Comparison of ENCODE assay signal across 22 cellular contexts in genomic region chr3:37237252-37237651, GRCh38.
"Had no signal": no experiment of that assay in that cellular context is flagged by ENCODE, and none has a peak within 500 bp of the region (broad histone marks: within the 10 kb centered on the region; RNA-seq: fewer than 3 reads in every experiment).

No MANE protein-coding gene starts in this region.

- H3K9me3 Mint-ChIP-seq: activated naive CD8-positive, alpha-beta T cell treated with anti-CD3 and anti-CD28 coated beads, Interleukin-2, amount 50 U/mL, for 24 hours; activated T-helper 17 cell treated with anti-CD3 and anti-CD28 coated beads, Interleukin-2, amount 50 U/mL, for 72 hours; immature natural killer cell; mesothelial cell of epicardium; stimulated activated memory B cell treated with anti-CD40 and anti-IgM and Interleukin-4, amounts not matched to agents 10 μg/mL and 1 μg/mL and 100 μg/mL, for 72 hours had no signal

- ATAC-seq: activated naive CD8-positive, alpha-beta T cell treated with anti-CD3 and anti-CD28 coated beads, Interleukin-2, amount 50 U/mL, for 24 hours; activated T-helper 17 cell treated with anti-CD3 and anti-CD28 coated beads, Interleukin-2, amount 50 U/mL, for 72 hours; gastrocnemius medialis; heart left ventricle; left cardiac atrium; lower lobe of right lung; right lobe of liver; stimulated activated memory B cell treated with anti-CD40 and anti-IgM and Interleukin-4, amounts not matched to agents 10 μg/mL and 1 μg/mL and 100 μg/mL, for 72 hours had no signal

- DNase-seq: activated CD4-positive, alpha-beta T cell treated with anti-CD3 and anti-CD28 coated beads for 1 hour; activated CD4-positive, alpha-beta T cell treated with anti-CD3 and anti-CD28 coated beads, Interleukin-2, amount 50 U/mL, for 4 hours; activated naive CD4-positive, alpha-beta T cell treated with Interleukin-2 at 50 U/mL for 16 hours; activated naive CD8-positive, alpha-beta T cell treated with anti-CD3 and anti-CD28 coated beads, Interleukin-2, amount 50 U/mL, for 24 hours; activated T-cell treated with anti-CD3 and anti-CD28 coated beads for 4 hours; central memory CD4-positive, alpha-beta T cell; effector CD4-positive, alpha-beta T cell; gastrocnemius medialis; heart left ventricle; immature natural killer cell; left cardiac atrium; lower lobe of right lung; right lobe of liver; stimulated activated CD4-positive, alpha-beta T cell treated with anti-CD3 and anti-CD28 coated beads, Interleukin-12 subunit alpha, Interleukin-12 subunit beta, amount 100 ng/mL, for 4 hours; stimulated activated CD4-positive, alpha-beta T cell treated with anti-CD3 and anti-CD28 coated beads, Interleukin-2, amount 100 ng/mL, for 24 hours; thyroid gland had no signal

- H3K27ac Mint-ChIP-seq: activated naive CD8-positive, alpha-beta T cell treated with anti-CD3 and anti-CD28 coated beads, Interleukin-2, amount 50 U/mL, for 24 hours; immature natural killer cell; mesothelial cell of epicardium; stimulated activated memory B cell treated with anti-CD40 and anti-IgM and Interleukin-4, amounts not matched to agents 10 μg/mL and 1 μg/mL and 100 μg/mL, for 72 hours had no signal

- H3K27ac ChIP-seq: coronary artery, gastrocnemius medialis, heart left ventricle, lower lobe of right lung, right lobe of liver, thyroid gland, VCaP had no signal

- H3K27me3 ChIP-seq: gastrocnemius medialis, heart left ventricle, right lobe of liver, thyroid gland had no signal

- H3K27me3 Mint-ChIP-seq: activated naive CD8-positive, alpha-beta T cell treated with anti-CD3 and anti-CD28 coated beads, Interleukin-2, amount 50 U/mL, for 24 hours had no signal

- H3K36me3 Mint-ChIP-seq: immature natural killer cell; mesothelial cell of epicardium; stimulated activated memory B cell treated with anti-CD40 and anti-IgM and Interleukin-4, amounts not matched to agents 10 μg/mL and 1 μg/mL and 100 μg/mL, for 72 hours had no signal

- H3K4me3 Mint-ChIP-seq: activated naive CD8-positive, alpha-beta T cell treated with anti-CD3 and anti-CD28 coated beads, Interleukin-2, amount 50 U/mL, for 24 hours; activated T-helper 17 cell treated with anti-CD3 and anti-CD28 coated beads, Interleukin-2, amount 50 U/mL, for 72 hours; immature natural killer cell; mesothelial cell of epicardium; neural crest cell; stimulated activated memory B cell treated with anti-CD40 and anti-IgM and Interleukin-4, amounts not matched to agents 10 μg/mL and 1 μg/mL and 100 μg/mL, for 72 hours had no signal

- H3K4me3 ChIP-seq: coronary artery, gastrocnemius medialis, heart left ventricle, lower lobe of right lung, right lobe of liver, thyroid gland had no signal

- H3K9me3 ChIP-seq: gastrocnemius medialis, heart left ventricle, lower lobe of right lung, right lobe of liver, thyroid gland had no signal

- H3K36me3 ChIP-seq: gastrocnemius medialis, heart left ventricle, lower lobe of right lung, right lobe of liver, thyroid gland had no signal
